1 cellular context compared by ENCODE assay signal in the genomic region with DNA sequence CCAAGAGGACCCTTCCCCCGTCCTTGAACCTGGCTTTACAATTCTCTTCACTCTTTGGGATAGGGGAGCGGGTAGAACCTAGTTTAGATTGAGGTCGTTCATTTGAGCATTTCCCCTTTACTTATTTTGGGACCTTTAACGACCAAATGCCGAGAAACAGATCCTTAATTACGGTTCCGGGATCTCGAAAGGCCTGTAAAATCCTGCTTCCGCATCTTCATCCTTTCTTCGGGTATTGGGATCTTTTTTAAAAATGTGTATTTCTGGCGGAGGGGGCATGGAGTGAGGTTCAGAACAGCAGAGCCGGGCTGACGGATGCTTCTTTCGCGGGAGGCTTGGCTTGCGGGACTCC.
TF ChIP-seq lines count a peak whose summit lies in the region.

No MANE protein-coding gene starts in this region.

TF ChIP-seq in SK-N-SH treated with all-trans-retinoic acid at 6 μM for 48 hours, 23 proteins besides CTCF, POLR2A, EP300 and RAD21 (continued from another document):
- TF ChIP-seq TCF4 (CRISPR knock-in tag; IDR thresholded peaks at IDR 0.05; ENCODE audit: borderline replicate concordance) (no peak), OSR1 (CRISPR knock-in tag; IDR thresholded peaks at IDR 0.05) (no peak), ZFP3 (CRISPR knock-in tag; IDR thresholded peaks at IDR 0.05) (no peak), BACH2 (CRISPR knock-in tag; IDR thresholded peaks at IDR 0.05; ENCODE audit: borderline replicate concordance) (no peak), ARNTL (CRISPR knock-in tag; IDR thresholded peaks at IDR 0.05; ENCODE audit: borderline replicate concordance, low read depth) (no peak), CSDC2 (CRISPR knock-in tag; IDR thresholded peaks at IDR 0.05) (no peak)
- TF ChIP-seq, protein P1, sequence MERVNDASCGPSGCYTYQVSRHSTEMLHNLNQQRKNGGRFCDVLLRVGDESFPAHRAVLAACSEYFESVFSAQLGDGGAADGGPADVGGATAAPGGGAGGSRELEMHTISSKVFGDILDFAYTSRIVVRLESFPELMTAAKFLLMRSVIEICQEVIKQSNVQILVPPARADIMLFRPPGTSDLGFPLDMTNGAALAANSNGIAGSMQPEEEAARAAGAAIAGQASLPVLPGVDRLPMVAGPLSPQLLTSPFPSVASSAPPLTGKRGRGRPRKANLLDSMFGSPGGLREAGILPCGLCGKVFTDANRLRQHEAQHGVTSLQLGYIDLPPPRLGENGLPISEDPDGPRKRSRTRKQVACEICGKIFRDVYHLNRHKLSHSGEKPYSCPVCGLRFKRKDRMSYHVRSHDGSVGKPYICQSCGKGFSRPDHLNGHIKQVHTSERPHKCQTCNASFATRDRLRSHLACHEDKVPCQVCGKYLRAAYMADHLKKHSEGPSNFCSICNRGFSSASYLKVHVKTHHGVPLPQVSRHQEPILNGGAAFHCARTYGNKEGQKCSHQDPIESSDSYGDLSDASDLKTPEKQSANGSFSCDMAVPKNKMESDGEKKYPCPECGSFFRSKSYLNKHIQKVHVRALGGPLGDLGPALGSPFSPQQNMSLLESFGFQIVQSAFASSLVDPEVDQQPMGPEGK (CRISPR knock-in tag; IDR thresholded peaks at IDR 0.05; ENCODE audit: borderline replicate concordance): no peak
- TF ChIP-seq, protein P2, sequence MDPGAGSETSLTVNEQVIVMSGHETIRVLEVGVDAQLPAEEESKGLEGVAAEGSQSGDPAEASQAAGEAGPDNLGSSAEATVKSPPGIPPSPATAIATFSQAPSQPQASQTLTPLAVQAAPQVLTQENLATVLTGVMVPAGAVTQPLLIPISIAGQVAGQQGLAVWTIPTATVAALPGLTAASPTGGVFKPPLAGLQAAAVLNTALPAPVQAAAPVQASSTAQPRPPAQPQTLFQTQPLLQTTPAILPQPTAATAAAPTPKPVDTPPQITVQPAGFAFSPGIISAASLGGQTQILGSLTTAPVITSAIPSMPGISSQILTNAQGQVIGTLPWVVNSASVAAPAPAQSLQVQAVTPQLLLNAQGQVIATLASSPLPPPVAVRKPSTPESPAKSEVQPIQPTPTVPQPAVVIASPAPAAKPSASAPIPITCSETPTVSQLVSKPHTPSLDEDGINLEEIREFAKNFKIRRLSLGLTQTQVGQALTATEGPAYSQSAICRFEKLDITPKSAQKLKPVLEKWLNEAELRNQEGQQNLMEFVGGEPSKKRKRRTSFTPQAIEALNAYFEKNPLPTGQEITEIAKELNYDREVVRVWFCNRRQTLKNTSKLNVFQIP (CRISPR knock-in tag; IDR thresholded peaks at IDR 0.05; ENCODE audit: borderline replicate concordance, low read depth): no peak
- TF ChIP-seq, protein P3, sequence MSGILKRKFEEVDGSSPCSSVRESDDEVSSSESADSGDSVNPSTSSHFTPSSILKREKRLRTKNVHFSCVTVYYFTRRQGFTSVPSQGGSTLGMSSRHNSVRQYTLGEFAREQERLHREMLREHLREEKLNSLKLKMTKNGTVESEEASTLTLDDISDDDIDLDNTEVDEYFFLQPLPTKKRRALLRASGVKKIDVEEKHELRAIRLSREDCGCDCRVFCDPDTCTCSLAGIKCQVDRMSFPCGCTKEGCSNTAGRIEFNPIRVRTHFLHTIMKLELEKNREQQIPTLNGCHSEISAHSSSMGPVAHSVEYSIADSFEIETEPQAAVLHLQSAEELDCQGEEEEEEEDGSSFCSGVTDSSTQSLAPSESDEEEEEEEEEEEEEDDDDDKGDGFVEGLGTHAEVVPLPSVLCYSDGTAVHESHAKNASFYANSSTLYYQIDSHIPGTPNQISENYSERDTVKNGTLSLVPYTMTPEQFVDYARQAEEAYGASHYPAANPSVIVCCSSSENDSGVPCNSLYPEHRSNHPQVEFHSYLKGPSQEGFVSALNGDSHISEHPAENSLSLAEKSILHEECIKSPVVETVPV (CRISPR knock-in tag; IDR thresholded peaks at IDR 0.05): no peak
